Comparison of ENCODE assay signal across 10 cellular contexts in genomic region chr6:16800942-16801341, GRCh38. TPM values are rescaled to one million over a fixed set of nuclear protein-coding genes. Genes with fewer than 3 reads are reported as not detected.
DNase-seq lines count a peak whose midpoint lies in the region; ATAC-seq and TF ChIP-seq lines count a peak whose summit lies in the region.
"Had no signal": no experiment of that assay in that cellular context is flagged by ENCODE, and none has a peak within 500 bp of the region (broad histone marks: within the 10 kb centered on the region; RNA-seq: fewer than 3 reads in every experiment).

No MANE protein-coding gene starts in this region.

- no peaks in the 10 kb centered on the region for H3K79me2 ChIP-seq in Loucy (ENCODE audit: insufficient read depth, low read length)

- H3K9me2 ChIP-seq in Loucy (replicated peaks; ENCODE audit: low read depth, low read length), result no peaks in the 10 kb centered on the region

- H4K20me1 ChIP-seq in Loucy (ENCODE audit: insufficient read depth, low read length, poor library complexity, severe bottlenecking), result no peaks in the 10 kb centered on the region

- H3K4me2 ChIP-seq in Loucy (ENCODE audit: low read depth, low read length, poor library complexity, severe bottlenecking), result no peak overlapping the region

- DNase-seq in GM03348 (ENCODE audit: low spot score), result peak; percentile 37
- DNase-seq in naive thymus-derived CD4-positive, alpha-beta T cell, result no peak
- DNase-seq in DMS79 (lab: John Stamatoyannopoulos, UW), result no peak
- DNase-seq in T-helper 9 cell, result no peak
- DNase-seq: amniotic stem cell, DMS53, NCI-H2227 treated with DMSO at 0.1 percent for 48 hours had no signal

- no peaks in the 10 kb centered on the region for H3K9me3 Mint-ChIP-seq in brain
- H3K9me3 Mint-ChIP-seq in naive thymus-derived CD4-positive, alpha-beta T cell, result no peaks in the 10 kb centered on the region

- H3K27ac Mint-ChIP-seq in brain, result peak overlapping the region in 3 of 5 experiments; percentile 7 to 98 (median 46)
- H3K27ac Mint-ChIP-seq in naive thymus-derived CD4-positive, alpha-beta T cell, result no peak overlapping the region

- POLR2A ChIA-PET in naive thymus-derived CD4-positive, alpha-beta T cell (lab: Charles Lee), result no interaction called here

- H3K4me3 ChIP-seq in Loucy (ENCODE audit: low read length, poor library complexity, severe bottlenecking), result no peak overlapping the region
- no peak overlapping the region for H3K4me3 ChIP-seq in naive thymus-derived CD4-positive, alpha-beta T cell (ENCODE audit: low read length)

- no peak overlapping the region for H3K9ac ChIP-seq in Loucy (ENCODE audit: low read depth, low read length, poor library complexity, severe bottlenecking)

- peaks cover 20% of the 10 kb centered on the region for H3K4me1 ChIP-seq in Loucy (ENCODE audit: insufficient read depth, low read length, poor library complexity, severe bottlenecking)
- no peaks in the 10 kb centered on the region for H3K4me1 ChIP-seq in naive thymus-derived CD4-positive, alpha-beta T cell (ENCODE audit: control insufficient read depth in 2 of 2, insufficient read depth in 2 of 2, low read length in 2 of 2)

- peaks cover 4% of the 10 kb centered on the region for H3K27me3 Mint-ChIP-seq in brain
- peaks cover 0 to 15% (median 0%) of the 10 kb centered on the region in 5 donors for H3K27me3 Mint-ChIP-seq in naive thymus-derived CD4-positive, alpha-beta T cell

- no peak overlapping the region for H3K4me3 Mint-ChIP-seq in brain
- H3K4me3 Mint-ChIP-seq in naive thymus-derived CD4-positive, alpha-beta T cell, result no peak overlapping the region

- TF ChIP-seq CTCF in Loucy (conservative IDR thresholded peaks at IDR 0.05; ENCODE audit: low read length) (peak; percentile 31; the same call in 1 of the 2 replicates), brain (conservative IDR thresholded peaks at IDR 0.05) (no peak)

- H3K27me3 ChIP-seq in Loucy (ENCODE audit: insufficient read depth, low read length, poor library complexity, severe bottlenecking), result no peaks in the 10 kb centered on the region
- H3K27me3 ChIP-seq in naive thymus-derived CD4-positive, alpha-beta T cell (ENCODE audit: control insufficient read depth in 2 of 2, insufficient read depth in 2 of 2, low read length in 2 of 2), result no peaks in the 10 kb centered on the region

- H3K9me3 ChIP-seq in Loucy (ENCODE audit: insufficient read depth, low read depth, low read length), result no peaks in the 10 kb centered on the region
- no peaks in the 10 kb centered on the region for H3K9me3 ChIP-seq in naive thymus-derived CD4-positive, alpha-beta T cell (ENCODE audit: control insufficient read depth in 2 of 3, low read length in 3 of 3)

- CTCF ChIA-PET in naive thymus-derived CD4-positive, alpha-beta T cell (lab: Charles Lee), result no interaction called here

- no peaks in the 10 kb centered on the region for H3K36me3 Mint-ChIP-seq in brain
- no peaks in the 10 kb centered on the region for H3K36me3 Mint-ChIP-seq in naive thymus-derived CD4-positive, alpha-beta T cell

- peak; percentile 40 for ATAC-seq in naive thymus-derived CD4-positive, alpha-beta T cell
- no peak for ATAC-seq in HG02852 (IDR thresholded peaks at IDR 0.05; ENCODE audit: unreplicated experiment)

- no peaks in the 10 kb centered on the region for H3K36me3 ChIP-seq in Loucy (ENCODE audit: insufficient read depth, low read length)
- H3K36me3 ChIP-seq in naive thymus-derived CD4-positive, alpha-beta T cell (ENCODE audit: control insufficient read depth in 2 of 3, insufficient read depth in 3 of 3, low read length in 3 of 3), result no peaks in the 10 kb centered on the region

- H3F3A ChIP-seq in Loucy (ENCODE audit: low read depth), result no peaks in the 10 kb centered on the region

- intact Hi-C loops in naive thymus-derived CD4-positive, alpha-beta T cell (cut with micrococcal nuclease), result no loop called here

- H2AFZ ChIP-seq in Loucy (ENCODE audit: low read length), result peak overlapping the region; percentile 41; the same call in 1 of the 2 replicates

- no peak overlapping the region for H3K27ac ChIP-seq in naive thymus-derived CD4-positive, alpha-beta T cell (ENCODE audit: low read depth, low read length)

- H3K4me1 Mint-ChIP-seq in brain, result peaks cover 70% of the 10 kb centered on the region
- H3K4me1 Mint-ChIP-seq in naive thymus-derived CD4-positive, alpha-beta T cell, result peaks cover 0 to 6% (median 0%) of the 10 kb centered on the region in 7 donors

RNA-seq across cellular contexts. Expression of gene ATXN1, which starts 39.7 kb away (rescaled TPM):
- polyA plus RNA-seq in brain (ENCODE audit: insufficient read depth, low read depth, low replicate concordance), result 4.5 TPM
- total RNA-seq in naive thymus-derived CD4-positive, alpha-beta T cell, result 10 to 100 TPM; 32.2 to 82.7 (median 47.4) TPM
- 1 to 10 TPM; 1.5 to 3.0 TPM for polyA plus RNA-seq in naive thymus-derived CD4-positive, alpha-beta T cell

Comparison
In these comparisons a context has a peak if more than half of its experiments do, and no peak if none do; other contexts are left out.
1. H3K27ac Mint-ChIP-seq: peak in brain (3 of 5); none in naive thymus-derived CD4-positive, alpha-beta T cell (0 of 9).